18 cellular contexts compared by ENCODE assay signal in genomic region chr7:33645096-33645495, GRCh38.
DNase-seq lines count a peak whose midpoint lies in the region; TF ChIP-seq lines count a peak whose summit lies in the region.
"Had no signal": no experiment of that assay in that cellular context is flagged by ENCODE, and none has a peak within 500 bp of the region (broad histone marks: within the 10 kb centered on the region; RNA-seq: fewer than 3 reads in every experiment).

No MANE protein-coding gene starts in this region.

- H3K79me2 ChIP-seq in MM.1S (ENCODE audit: low read length): no peaks in the 10 kb centered on the region

- intact Hi-C loops in esophagus squamous epithelium (cut with DNase I): no loop called here

- no peaks in the 10 kb centered on the region for H3K36me3 ChIP-seq in MM.1S (replicated peaks; ENCODE audit: insufficient read depth, low read length)
- peaks cover 0 to 7% (median 0%) of the 10 kb centered on the region in 3 donors for H3K36me3 ChIP-seq in esophagus squamous epithelium

- H3K9me3 ChIP-seq in MM.1S (replicated peaks; ENCODE audit: insufficient read depth, low read length): no peaks in the 10 kb centered on the region
- H3K9me3 ChIP-seq in esophagus squamous epithelium: no peaks in the 10 kb centered on the region
- H3K9me3 ChIP-seq: A549 had no signal

- DNase-seq in EH (ENCODE audit: low read depth) (peak; percentile 50), RPMI7951 (ENCODE audit: low read depth) (peak; percentile 32), fibroblast of gingiva (ENCODE audit: low read depth) (peak; percentile 75), skeletal muscle cell (ENCODE audit: low read depth) (peak; percentile 60), NCI-H2196 treated with DMSO at 0.1 percent for 48 hours (lab: John Stamatoyannopoulos, UW; ENCODE audit: unreplicated experiment) (no peak), NCI-H446 (lab: John Stamatoyannopoulos, UW) (no peak), MM.1S (no peak), esophagus squamous epithelium (lab: John Stamatoyannopoulos, UW) (no peak)
- DNase-seq: COR-L47; HFFc6; NCI-H1105 treated with DMSO at 0.1 percent for 48 hours; NCI-H1694 treated with DMSO at 0.1 percent for 48 hours; NCI-H2107; NCI-H226; NCI-H526; NK-92 treated with Interleukin-12 subunit alpha and Interleukin-12 subunit beta, amount 100 ng/mL, for 24 hours; SHP77 treated with DMSO at 0.1 percent for 48 hours had no signal

- no peaks in the 10 kb centered on the region for H3K9me2 ChIP-seq in MM.1S (replicated peaks; ENCODE audit: insufficient read depth, low read length)

- H3K27me3 ChIP-seq in MM.1S (replicated peaks; ENCODE audit: insufficient read depth, low read length) (no peaks in the 10 kb centered on the region), esophagus squamous epithelium (no peaks in the 10 kb centered on the region)

- H3K4me2 ChIP-seq in MM.1S (ENCODE audit: low read depth, low read length): no peak overlapping the region
- H3K4me2 ChIP-seq: A549 had no signal

- H3K4me1 ChIP-seq in MM.1S (ENCODE audit: low read length) (no peaks in the 10 kb centered on the region), esophagus squamous epithelium (no peaks in the 10 kb centered on the region)
- H3K4me1 ChIP-seq: A549 had no signal

- H4K20me1 ChIP-seq in MM.1S (ENCODE audit: insufficient read depth, low read length): no peaks in the 10 kb centered on the region

- H3K4me3 ChIP-seq in skeletal muscle cell (ENCODE audit: low read depth, low read length) (no peak overlapping the region), MM.1S (ENCODE audit: low read length) (no peak overlapping the region), esophagus squamous epithelium (no peak overlapping the region)
- H3K4me3 ChIP-seq: A549 had no signal

- H3K27ac ChIP-seq in MM.1S (ENCODE audit: low read length) (no peak overlapping the region), esophagus squamous epithelium (no peak overlapping the region)
- H3K27ac ChIP-seq: A549 had no signal

- no peaks in the 10 kb centered on the region for H3F3A ChIP-seq in MM.1S (ENCODE audit: insufficient read depth, low read length)

- H2AFZ ChIP-seq in MM.1S (ENCODE audit: low read length): no peak overlapping the region

- TF ChIP-seq CTCF in MM.1S (IDR thresholded peaks at IDR 0.05; ENCODE audit: low read length) (no peak), esophagus squamous epithelium (IDR thresholded peaks at IDR 0.05) (no peak)

- H3K9ac ChIP-seq in MM.1S (ENCODE audit: low read length): no peak overlapping the region

- WGBS in esophagus squamous epithelium, 2 donors: 48 to 52% methylated on average over 2 of the region's 2 CpGs

- TF ChIP-seq POLR2A in esophagus squamous epithelium (IDR thresholded peaks at IDR 0.05): no peak

Comparison
In these comparisons a context has a peak if more than half of its experiments do, and no peak if none do; other contexts are left out.
1. DNase-seq: peak in EH (single experiment), RPMI7951 (single experiment), fibroblast of gingiva (single experiment) and skeletal muscle cell (single experiment); none in NCI-H2196 treated with DMSO at 0.1 percent for 48 hours (single experiment), NCI-H446 (0 of 2), MM.1S (single experiment) and esophagus squamous epithelium (single experiment).